In genomic region chr2:85604568-85605339, GRCh38 we compare ENCODE assay signal across 10 cellular contexts. TPM values are rescaled to one million over a fixed set of nuclear protein-coding genes. Genes with fewer than 3 reads are reported as not detected.
DNase-seq lines count a peak whose midpoint lies in the region; ATAC-seq and TF ChIP-seq lines count a peak whose summit lies in the region.
"Had no signal": no experiment of that assay in that cellular context is flagged by ENCODE, and none has a peak within 500 bp of the region (broad histone marks: within the 10 kb centered on the region; RNA-seq: fewer than 3 reads in every experiment).

No MANE protein-coding gene starts in this region.

- no peak overlapping the region; the same call in 1 of the 2 replicates for H3K56ac ChIP-seq in IMR-90 (ENCODE audit: extremely low read depth, insufficient read depth, low read length)

- in situ Hi-C loops in IMR-90 (cut with MboI; ENCODE audit: low sequenced_read_pairs): no loop called here

- TF ChIP-seq POLR2A in IMR-90 (IDR thresholded peaks at IDR 0.05; ENCODE audit: low read depth, low read length): no peak

- peaks cover 33% of the 10 kb centered on the region for H3K9me1 ChIP-seq in IMR-90 (ENCODE audit: insufficient read depth, low read length)

- DNase-seq in IMR-90 (no peak), cardiac fibroblast (ENCODE audit: low read depth in 2 of 2) (peak; percentile 40 to 49), progenitor cell of endocrine pancreas (ENCODE audit: low spot score, unreplicated experiment) (no peak), HUDEP-2 (lab: John Stamatoyannopoulos, UW; ENCODE audit: unreplicated experiment in 76 of 76) (no peak), NCI-H82 treated with DMSO at 0.1 percent for 48 hours (lab: John Stamatoyannopoulos, UW; ENCODE audit: unreplicated experiment) (no peak)
- DNase-seq: activated naive CD4-positive, alpha-beta T cell treated with Interleukin-2 at 50 U/mL for 16 hours; NK-92 treated with Interleukin-12 subunit alpha and Interleukin-12 subunit beta, amount 100 ng/mL, for 24 hours had no signal

- peak overlapping the region; percentile 22; the same call in 1 of the 2 replicates for H2BK20ac ChIP-seq in IMR-90 (ENCODE audit: low read depth, low read length)

- no peak overlapping the region; the same call in 1 of the 2 replicates for H3K9ac ChIP-seq in IMR-90 (ENCODE audit: low read depth, low read length)
- H3K9ac ChIP-seq: KMS-11 had no signal

- POLR2A ChIA-PET in IMR-90 (lab: Charles Lee; ENCODE audit: unreplicated experiment): interaction anchor here (0.6 to 2.3 kb wide), 2 partner anchors 9 to 38 kb away, joined by 3 to 14 read pairs; partner anchors contain the start of gene RNF181

- peaks cover 15% of the 10 kb centered on the region for H3K4me1 Mint-ChIP-seq in progenitor cell of endocrine pancreas (ENCODE audit: low read depth)

- no peak overlapping the region for H3K18ac ChIP-seq in IMR-90 (ENCODE audit: low read depth, low read length)

- dilution Hi-C loops in IMR-90 (cut with HindIII; ENCODE audit: low sequenced_read_pairs, unreplicated experiment): no loop called here

- peaks cover 29 to 76% of the 10 kb centered on the region in 2 experiments for H3K79me1 ChIP-seq in IMR-90 (ENCODE audit: low read depth in 1 of 2, low read length in 2 of 2)

- CTCF ChIA-PET in IMR-90 (lab: Yijun Ruan, JAX): interaction anchor here (0.9 kb wide), 1 partner anchor 103 kb away, joined by 3 read pairs; no protein-coding TSS in a partner anchor

- H3K9me3 ChIP-seq in IMR-90 (ENCODE audit: control insufficient read depth, insufficient read depth, low read length): no peaks in the 10 kb centered on the region

- H3K4me3 Mint-ChIP-seq in progenitor cell of endocrine pancreas (ENCODE audit: low read depth): peak overlapping the region; percentile 24

- H3K4ac ChIP-seq in IMR-90 (ENCODE audit: low read depth, low read length): peak overlapping the region; percentile 62; the same call in 1 of the 2 replicates

- H2BK15ac ChIP-seq in IMR-90 (ENCODE audit: low read depth, low read length): peak overlapping the region; percentile 17; the same call in 1 of the 3 replicates

- ATAC-seq in IMR-90 (ENCODE audit: low read depth) (no peak), HG03442 (IDR thresholded peaks at IDR 0.05; ENCODE audit: unreplicated experiment) (no peak)

- intact Hi-C loops in IMR-90 (cut with micrococcal nuclease): loop anchor here (5.0 kb wide), 1 partner anchor 42 kb away; the partner anchor contains the start of gene GGCX

- H2AK5ac ChIP-seq in IMR-90 (ENCODE audit: low read depth, low read length): peak overlapping the region; percentile 57

- H3K36me3 Mint-ChIP-seq in progenitor cell of endocrine pancreas (ENCODE audit: insufficient read depth): peaks cover 6% of the 10 kb centered on the region

- peak overlapping the region; percentile 56; the same call in 1 of the 2 replicates for H3K23ac ChIP-seq in IMR-90 (ENCODE audit: low read depth, low read length)

- H3K4me3 ChIP-seq in IMR-90 (ENCODE audit: insufficient read depth, low read depth, low read length): no peak overlapping the region
- H3K4me3 ChIP-seq in cardiac fibroblast (replicated peaks in 1 of 2; ENCODE audit: low read depth in 2 of 2, low read length in 2 of 2): no peak overlapping the region

- no peak overlapping the region for H2AFZ ChIP-seq in IMR-90 (replicated peaks; ENCODE audit: low read length, poor library complexity)

- H2BK5ac ChIP-seq in IMR-90 (ENCODE audit: low read depth, low read length, poor library complexity, severe bottlenecking): peak overlapping the region; percentile 77

- H3K9me3 Mint-ChIP-seq in progenitor cell of endocrine pancreas (ENCODE audit: low read depth): no peaks in the 10 kb centered on the region

- no peak overlapping the region for H2AK9ac ChIP-seq in IMR-90 (replicated peaks; ENCODE audit: low read depth, low read length, poor library complexity)

- no peak overlapping the region for H3K27ac Mint-ChIP-seq in progenitor cell of endocrine pancreas

- H2BK120ac ChIP-seq in IMR-90 (ENCODE audit: low read depth, low read length): no peak overlapping the region

- H3K27me3 ChIP-seq in IMR-90 (ENCODE audit: control insufficient read depth, insufficient read depth, low read length): no peaks in the 10 kb centered on the region

- TF ChIP-seq RAD21 in IMR-90 (IDR thresholded peaks at IDR 0.05; ENCODE audit: low read length): no peak

- H4K91ac ChIP-seq in IMR-90 (ENCODE audit: insufficient read depth, low read depth, low read length): no peak overlapping the region

- peak overlapping the region; percentile 18; the same call in 1 of the 2 replicates for H3K27ac ChIP-seq in IMR-90 (ENCODE audit: insufficient read depth, low read length)
- H3K27ac ChIP-seq: KMS-11, WERI-Rb-1 had no signal

- H4K5ac ChIP-seq in IMR-90 (ENCODE audit: low read depth, low read length): no peak overlapping the region

- TF ChIP-seq CTCF in IMR-90 (conservative IDR thresholded peaks at IDR 0.05; ENCODE audit: low read depth, low read length) (no peak), cardiac fibroblast (IDR thresholded peaks at IDR 0.05; ENCODE audit: low read depth, low read length) (no peak), progenitor cell of endocrine pancreas (IDR thresholded peaks at IDR 0.05; ENCODE audit: unreplicated experiment) (no peak)

- peaks cover 11% of the 10 kb centered on the region; the same call in 1 of the 2 replicates for H4K20me1 ChIP-seq in IMR-90 (ENCODE audit: insufficient read depth, low read length)

- no TSS peak for BruUV-seq in IMR-90 (replicated peaks; lab: Mats Ljungman, UMichigan)

- 0 out of 2 replicates have a peak overlapping the region, but pooled peaks have one; percentile 8 for H3K14ac ChIP-seq in IMR-90 (replicated peaks; ENCODE audit: low read depth, low read length)

- H3K27me3 Mint-ChIP-seq in progenitor cell of endocrine pancreas: no peaks in the 10 kb centered on the region

- H3K36me3 ChIP-seq in IMR-90 (ENCODE audit: control insufficient read depth, insufficient read depth, low read length): peaks cover 21% of the 10 kb centered on the region

- H4K8ac ChIP-seq in IMR-90 (ENCODE audit: low read depth in 2 of 2, low read length in 2 of 2): no peak overlapping the region; a peak in 1 of 4 replicates

- 100% methylated on average over 1 of the region's 6 CpGs; no CpG with 5 or more reads in 1 of the 2 experiments for WGBS in IMR-90 (ENCODE audit: extremely low coverage in 2 of 2, insufficient read length in 1 of 2), 2 experiments

- peak overlapping the region; percentile 38; the same call in 1 of the 2 replicates for H3K4me2 ChIP-seq in IMR-90 (ENCODE audit: low read depth, low read length)
- H3K4me2 ChIP-seq: KMS-11 had no signal

- peaks cover 25% of the 10 kb centered on the region for H3K4me1 ChIP-seq in IMR-90 (ENCODE audit: control insufficient read depth, insufficient read depth, low read length)

TF ChIP-seq in IMR-90, 13 proteins besides CTCF, POLR2A, EP300 and RAD21:
- TF ChIP-seq NFE2L2 (IDR thresholded peaks at IDR 0.05; ENCODE audit: low read depth, low read length): no peak
- TF ChIP-seq CEBPB (IDR thresholded peaks at IDR 0.05; ENCODE audit: low read depth, low read length): peak; percentile 64; the same call in 1 of the 2 replicates
TF ChIP-seq in IMR-90: peak in this region for 1.

RNA-seq across cellular contexts. Expression of gene TMEM150A, which starts 2.3 kb away (rescaled TPM):
- 4.7 and 4.8 TPM in 2 replicates for total RNA-seq in IMR-90 (2012; rRNA removed)
- polyA plus RNA-seq in IMR-90 (2012; rRNA removed): 16.3 and 19.1 TPM in 2 replicates
- 15.8 and 27.0 TPM in 2 replicates for polyA plus RNA-seq in IMR-90 (2012; cell fraction: cytosol; rRNA removed)
- 30.8 and 68.9 TPM in 2 replicates for polyA plus RNA-seq in IMR-90 (2012; cell fraction: nucleus; rRNA removed; ENCODE audit: low replicate concordance)
- total RNA-seq in progenitor cell of endocrine pancreas: 24.9 and 26.0 TPM in 2 replicates

RNA-seq across cellular contexts. Expression of gene C2orf68, which starts 7.1 kb away (rescaled TPM):
- total RNA-seq in IMR-90 (2012; rRNA removed): 5.8 and 6.8 TPM in 2 replicates
- polyA plus RNA-seq in IMR-90 (2012; rRNA removed): 6.7 and 10.1 TPM in 2 replicates
- 2.2 and 3.1 TPM in 2 replicates for polyA plus RNA-seq in IMR-90 (2012; cell fraction: cytosol; rRNA removed)
- 7.7 and 18.6 TPM in 2 replicates for polyA plus RNA-seq in IMR-90 (2012; cell fraction: nucleus; rRNA removed; ENCODE audit: low replicate concordance)
- total RNA-seq in progenitor cell of endocrine pancreas: 67.1 and 71.0 TPM in 2 replicates

RNA-seq across cellular contexts. Expression of gene RNF181, which starts 9.2 kb away (rescaled TPM):
- total RNA-seq in IMR-90 (2012; rRNA removed): 326 and 498 TPM in 2 replicates
- polyA plus RNA-seq in IMR-90 (2012; rRNA removed): 438 and 481 TPM in 2 replicates
- 538 and 709 TPM in 2 replicates for polyA plus RNA-seq in IMR-90 (2012; cell fraction: cytosol; rRNA removed)
- polyA plus RNA-seq in IMR-90 (2012; cell fraction: nucleus; rRNA removed; ENCODE audit: low replicate concordance): 203 and 232 TPM in 2 replicates
- 82.3 and 85.7 TPM in 2 replicates for total RNA-seq in progenitor cell of endocrine pancreas

RNA-seq across cellular contexts. Expression of gene USP39, which starts 11.2 kb away (rescaled TPM):
- 48.0 and 71.7 TPM in 2 replicates for total RNA-seq in IMR-90 (2012; rRNA removed)
- polyA plus RNA-seq in IMR-90 (2012; rRNA removed): 39.4 and 40.5 TPM in 2 replicates
- 33.7 and 130 TPM in 2 replicates for polyA plus RNA-seq in IMR-90 (2012; cell fraction: cytosol; rRNA removed)
- 40.8 and 58.0 TPM in 2 replicates for polyA plus RNA-seq in IMR-90 (2012; cell fraction: nucleus; rRNA removed; ENCODE audit: low replicate concordance)
- total RNA-seq in progenitor cell of endocrine pancreas: 58.1 and 59.7 TPM in 2 replicates

RNA-seq across cellular contexts. Expression of gene VAMP5, which starts 20.5 kb away (rescaled TPM):
- total RNA-seq in IMR-90 (2012; rRNA removed) (13.8 and 27.8 TPM in 2 replicates), progenitor cell of endocrine pancreas (4.2 TPM in 2 replicates)
- 103 and 121 TPM in 2 replicates for polyA plus RNA-seq in IMR-90 (2012; rRNA removed)
- 209 and 319 TPM in 2 replicates for polyA plus RNA-seq in IMR-90 (2012; cell fraction: cytosol; rRNA removed)
- polyA plus RNA-seq in IMR-90 (2012; cell fraction: nucleus; rRNA removed; ENCODE audit: low replicate concordance): 51.1 and 83.2 TPM in 2 replicates

Comparison
In these comparisons a context has a peak if more than half of its experiments do, and no peak if none do; other contexts are left out.
1. DNase-seq: peak in cardiac fibroblast (2 of 2); none in IMR-90 (single experiment), progenitor cell of endocrine pancreas (single experiment), HUDEP-2 (0 of 76) and NCI-H82 treated with DMSO at 0.1 percent for 48 hours (single experiment).